ENCODE assay signal across 5 cellular contexts in genomic region chr18:54850598-54850997, GRCh38. TPM values are rescaled to one million over a fixed set of nuclear protein-coding genes. Genes with fewer than 3 reads are reported as not detected.
"Had no signal": no experiment of that assay in that cellular context is flagged by ENCODE, and none has a peak within 500 bp of the region (broad histone marks: within the 10 kb centered on the region; RNA-seq: fewer than 3 reads in every experiment).

No MANE protein-coding gene starts in this region.

- DNase-seq: IMR-90 had no signal

- H3K27ac ChIP-seq: HL-60 had no signal

- H3K36me3 Mint-ChIP-seq: IgD-negative memory B cell had no signal

- H3K9me3 Mint-ChIP-seq: IgD-negative memory B cell had no signal

- H3K4me1 Mint-ChIP-seq: IgD-negative memory B cell had no signal

- H3K4me3 ChIP-seq: K562 had no signal

- H3K27ac Mint-ChIP-seq: IgD-negative memory B cell had no signal

- ATAC-seq: HepG2, K562 had no signal

- H3K4me3 Mint-ChIP-seq: IgD-negative memory B cell had no signal

RNA-seq across cellular contexts. Expression of gene RAB27B, which starts 22.3 kb away (rescaled TPM):
- total RNA-seq: HepG2 had no signal
- polyA plus RNA-seq: HepG2 had no signal
